ENCODE assay signal across 1 cellular context in genomic region chr16:89051521-89052166, GRCh38.
TF ChIP-seq lines count a peak whose summit lies in the region.

No MANE protein-coding gene starts in this region.

TF ChIP-seq in HCT116, 20 proteins besides CTCF, POLR2A, EP300 and RAD21 (continued from another document):
- TF ChIP-seq CEBPB (IDR thresholded peaks at IDR 0.05; ENCODE audit: low read depth) (no peak), TCF7L2 (IDR thresholded peaks at IDR 0.05; ENCODE audit: borderline replicate concordance, extremely low read depth, insufficient read depth, insufficient read length) (no peak), MAX (IDR thresholded peaks at IDR 0.05) (no peak), SRF (IDR thresholded peaks at IDR 0.05; ENCODE audit: low read depth) (no peak), SP1 (IDR thresholded peaks at IDR 0.05; ENCODE audit: low read depth) (no peak), ELF1 (IDR thresholded peaks at IDR 0.05; ENCODE audit: borderline replicate concordance, low read depth) (no peak), JUND (IDR thresholded peaks at IDR 0.05) (no peak), FOSL1 (IDR thresholded peaks at IDR 0.05; ENCODE audit: low read depth) (no peak), CBX3 (IDR thresholded peaks at IDR 0.05; ENCODE audit: low read depth) (no peak), ZFX (IDR thresholded peaks at IDR 0.05) (no peak)
